8 cellular contexts compared by ENCODE assay signal in the genomic region with DNA sequence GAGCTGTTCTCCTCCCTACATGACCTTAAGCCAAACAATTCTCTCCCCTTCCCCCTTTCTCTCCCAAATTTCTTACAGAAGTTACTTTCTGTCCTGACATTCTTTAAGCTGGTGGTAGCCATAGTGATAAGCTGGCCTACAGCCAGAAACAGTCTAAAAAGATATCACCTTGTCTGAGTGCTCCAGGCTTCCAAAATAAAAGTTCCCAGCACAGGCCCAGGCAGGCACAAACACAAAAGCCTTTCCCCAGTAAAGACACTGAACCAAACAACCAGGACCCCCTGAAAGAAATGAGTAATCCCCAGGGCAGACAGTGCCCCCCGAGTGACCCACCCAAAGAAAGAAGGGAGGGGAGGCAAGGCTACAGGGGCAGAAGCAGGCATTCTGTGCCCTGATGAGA. TPM values are rescaled to one million over a fixed set of nuclear protein-coding genes. Genes with fewer than 3 reads are reported as not detected.
DNase-seq lines count a peak whose midpoint lies in the region; ATAC-seq and TF ChIP-seq lines count a peak whose summit lies in the region.

No MANE protein-coding gene starts in this region.

- TF ChIP-seq CTCF in H9 (conservative IDR thresholded peaks at IDR 0.05): no peak

- H3K4me1 ChIP-seq in H9 (ENCODE audit: insufficient read depth, low read length) (no peaks in the 10 kb centered on the region), rectal smooth muscle tissue (ENCODE audit: control insufficient read depth, insufficient read depth, low read length) (peaks cover 39% of the 10 kb centered on the region)

- no peak overlapping the region for H4K91ac ChIP-seq in H9 (ENCODE audit: insufficient read length, low read depth, low read length)

- no peak overlapping the region for H2BK120ac ChIP-seq in H9 (ENCODE audit: low read depth, low read length, poor library complexity, severe bottlenecking)

- H3T11ph ChIP-seq in H9 (ENCODE audit: low read length): no peak overlapping the region

- no peak overlapping the region for H3K9ac ChIP-seq in H9 (ENCODE audit: extremely low read depth, insufficient read length, low read length)
- H3K9ac ChIP-seq in SK-N-MC (ENCODE audit: insufficient read length): no peak overlapping the region
- no peak overlapping the region for H3K9ac ChIP-seq in rectal smooth muscle tissue (ENCODE audit: low read length)

- peak overlapping the region; percentile 26 for H3K4me3 ChIP-seq in SK-N-MC
- H3K4me3 ChIP-seq in rectal smooth muscle tissue (ENCODE audit: low read length): no peak overlapping the region

- peak overlapping the region in 2 of 3 experiments; percentile 23 to 91; a peak in 3 of 7 replicates for H3K27ac Mint-ChIP-seq in H9

- H2AK5ac ChIP-seq in H9 (ENCODE audit: insufficient read length, low read length): no peak overlapping the region

- H3K14ac ChIP-seq in H9 (ENCODE audit: insufficient read depth, low read length): peak overlapping the region; percentile 57; the same call in 1 of the 2 replicates

- no peak overlapping the region for H2AFZ ChIP-seq in H9 (ENCODE audit: low read length)

- H3K79me1 ChIP-seq in H9 (ENCODE audit: insufficient read depth, low read depth, low read length, poor library complexity, severe bottlenecking): no peaks in the 10 kb centered on the region

- H3K36me3 ChIP-seq in SK-N-MC (ENCODE audit: insufficient read depth, low read length): no peaks in the 10 kb centered on the region
- no peaks in the 10 kb centered on the region for H3K36me3 ChIP-seq in rectal smooth muscle tissue (ENCODE audit: control insufficient read depth, insufficient read depth, low read length)

- no CpG with 5 or more reads among the region's 1 CpG for WGBS in H9 (ENCODE audit: extremely low coverage, insufficient read length, low lambda C conversion rate)

- peaks cover 13 to 23% of the 10 kb centered on the region in 2 experiments for H3K4me1 Mint-ChIP-seq in H9

- no peak overlapping the region for H3K4ac ChIP-seq in H9 (ENCODE audit: low read depth, low read length)

- H2BK12ac ChIP-seq in H9 (ENCODE audit: insufficient read length, low read depth, low read length): no peak overlapping the region

- no peak overlapping the region for H2BK20ac ChIP-seq in H9 (ENCODE audit: low read depth, low read length, poor library complexity, severe bottlenecking)

- H3K18ac ChIP-seq in H9 (ENCODE audit: insufficient read length, low read depth, low read length): no peak overlapping the region

- no peak overlapping the region for H4K5ac ChIP-seq in H9 (ENCODE audit: insufficient read length, low read depth, low read length)

- no peaks in the 10 kb centered on the region for H3K9me3 ChIP-seq in H9 (ENCODE audit: control insufficient read depth, low read depth, low read length)
- H3K9me3 ChIP-seq in SK-N-MC (ENCODE audit: low read depth, low read length): no peaks in the 10 kb centered on the region

- H4K8ac ChIP-seq in H9 (replicated peaks; ENCODE audit: insufficient read length, low read depth, low read length): no peak overlapping the region

- no peaks in the 10 kb centered on the region for H3K23me2 ChIP-seq in H9 (ENCODE audit: insufficient read length, low read depth, low read length, poor library complexity, severe bottlenecking)

- no peak overlapping the region for H3K56ac ChIP-seq in H9 (ENCODE audit: insufficient read length, low read depth, low read length)

- H3K27ac ChIP-seq in H9 (ENCODE audit: insufficient read length, low read depth, low read length) (no peak overlapping the region), SK-N-MC (peak overlapping the region; percentile 79), rectal smooth muscle tissue (ENCODE audit: low read depth, low read length) (peak overlapping the region; percentile 69)

- H3K9me3 Mint-ChIP-seq in H9: peaks cover 0 to 2% of the 10 kb centered on the region in 2 experiments; a peak in 1 of 5 replicates

- no peak overlapping the region for H2BK15ac ChIP-seq in H9 (ENCODE audit: low read depth, low read length)

- H3K4me3 Mint-ChIP-seq in H9: no peak overlapping the region

- no peaks in the 10 kb centered on the region for H3K79me2 ChIP-seq in H9 (ENCODE audit: insufficient read depth, low read length)

- H3K36me3 Mint-ChIP-seq in H9 (ENCODE audit: insufficient read depth in 1 of 3, low read depth in 3 of 3): no peaks in the 10 kb centered on the region; a peak in 2 of 7 replicates

- H3K27me3 ChIP-seq in H9 (ENCODE audit: insufficient read depth, low read length) (no peaks in the 10 kb centered on the region), rectal smooth muscle tissue (ENCODE audit: control insufficient read depth, insufficient read depth, low read length) (no peaks in the 10 kb centered on the region)

- no peak overlapping the region for H3K4me2 ChIP-seq in H9 (ENCODE audit: insufficient read depth, insufficient read length, low read length)

- H4K20me1 ChIP-seq in H9 (ENCODE audit: control insufficient read depth, insufficient read depth, insufficient read length): no peaks in the 10 kb centered on the region

- H3K27me3 Mint-ChIP-seq in H9 (ENCODE audit: low read depth): no peaks in the 10 kb centered on the region

- peak; percentile 38 for ATAC-seq in Right ventricle myocardium superior (ENCODE audit: poor library complexity)
- no peak for ATAC-seq in HG02571 (IDR thresholded peaks at IDR 0.05; ENCODE audit: unreplicated experiment)
- no peak for ATAC-seq in HG03159 (IDR thresholded peaks at IDR 0.05; ENCODE audit: unreplicated experiment)

- DNase-seq in H9: no peak
- no peak for DNase-seq in SK-N-MC (ENCODE audit: low read depth, low spot score)
- DNase-seq in Right ventricle myocardium superior: no peak
- no peak for DNase-seq in Ammon's horn (ENCODE audit: low spot score)
- no peak for DNase-seq in GM03348 (ENCODE audit: low spot score)

- H2BK5ac ChIP-seq in H9 (ENCODE audit: insufficient read length, low read length): no peak overlapping the region

- intact Hi-C loops in Right ventricle myocardium superior (cut with DNase I): no loop called here

- no peak overlapping the region for H3K23ac ChIP-seq in H9 (ENCODE audit: insufficient read length, low read depth, low read length)

RNA-seq across cellular contexts. Expression of a gene that starts 19.2 kb away (rescaled TPM):
- total RNA-seq in H9 (2021) (10.6 and 14.4 TPM in 2 replicates), Right ventricle myocardium superior (42.1 TPM)
